ENCODE assay signal across 8 cellular contexts in genomic region chr11:128691802-128692749, GRCh38. TPM values are rescaled to one million over a fixed set of nuclear protein-coding genes. Genes with fewer than 3 reads are reported as not detected.
A peak's percentile ranks its signal among the peaks of the same experiment; 100 is the strongest.
DNase-seq lines count a peak whose midpoint lies in the region; ATAC-seq and TF ChIP-seq lines count a peak whose summit lies in the region.

No MANE protein-coding gene starts in this region.

- H3K4me1 ChIP-seq in H9 (ENCODE audit: insufficient read depth, low read length): peaks cover 10% of the 10 kb centered on the region; the same call in 1 of the 2 replicates
- H3K4me1 ChIP-seq in Caco-2: no peaks in the 10 kb centered on the region; the same call in none of the 2 replicates

- BruUV-seq in Caco-2 (replicated peaks; lab: Mats Ljungman, UMichigan): no TSS peak

- ATAC-seq in HG03159 (IDR thresholded peaks at IDR 0.05; ENCODE audit: unreplicated experiment): no peak

- no peaks in the 10 kb centered on the region for H3K36me3 ChIP-seq in Caco-2 (ENCODE audit: control insufficient read depth, insufficient read depth, low read length)

- no peak overlapping the region for H3K27ac ChIP-seq in H9 (ENCODE audit: insufficient read length, low read depth, low read length)

- DNase-seq in AG09309 (ENCODE audit: low read depth) (no peak), H9 (peak; percentile 75), chondrocyte (ENCODE audit: low spot score) (no peak), mesothelial cell of epicardium (ENCODE audit: low spot score in 2 of 2, unreplicated experiment in 2 of 2) (no peak), A172 (ENCODE audit: low spot score) (no peak), Caco-2 (no peak), occipital lobe (lab: John Stamatoyannopoulos, UW) (no peak)

- CTCF ChIA-PET in Caco-2 (lab: Charles Lee): no interaction called here

- no peak overlapping the region for H4K91ac ChIP-seq in H9 (ENCODE audit: insufficient read length, low read depth, low read length)

- no peak overlapping the region for H2AK5ac ChIP-seq in H9 (ENCODE audit: insufficient read length, low read length)

- no peak overlapping the region for H4K5ac ChIP-seq in H9 (ENCODE audit: insufficient read length, low read depth, low read length)

- no peak overlapping the region for H2BK20ac ChIP-seq in H9 (ENCODE audit: low read depth, low read length, poor library complexity, severe bottlenecking)

- H4K20me1 ChIP-seq in H9 (ENCODE audit: control insufficient read depth, insufficient read depth, insufficient read length): no peaks in the 10 kb centered on the region

- H2BK15ac ChIP-seq in H9 (ENCODE audit: low read depth, low read length): no peak overlapping the region

- H3K4me3 Mint-ChIP-seq in H9 (peak overlapping the region; percentile 57 to 84), chondrocyte (ENCODE audit: unreplicated experiment) (peak overlapping the region; percentile 81), mesothelial cell of epicardium (peak overlapping the region; percentile 60), Caco-2 (ENCODE audit: unreplicated experiment) (no peak overlapping the region)

- WGBS in H9 (ENCODE audit: extremely low coverage, insufficient read length, low lambda C conversion rate): no CpG with 5 or more reads among the region's 28 CpGs

- H3K27me3 Mint-ChIP-seq in H9 (ENCODE audit: low read depth) (peaks cover 95% of the 10 kb centered on the region), chondrocyte (ENCODE audit: low read depth) (peaks cover 22% of the 10 kb centered on the region), mesothelial cell of epicardium (ENCODE audit: low read depth) (peaks cover 94% of the 10 kb centered on the region), Caco-2 (ENCODE audit: insufficient read depth, unreplicated experiment) (peaks cover 16% of the 10 kb centered on the region)

- no peak overlapping the region for H2BK5ac ChIP-seq in H9 (ENCODE audit: insufficient read length, low read length)

- no peak overlapping the region for H3K56ac ChIP-seq in H9 (ENCODE audit: insufficient read length, low read depth, low read length)

- H3K9me3 Mint-ChIP-seq in H9: peaks cover 0 to 2% of the 10 kb centered on the region in 2 experiments; a peak in 3 of 5 replicates
- H3K9me3 Mint-ChIP-seq in chondrocyte (ENCODE audit: low read depth): no peaks in the 10 kb centered on the region
- H3K9me3 Mint-ChIP-seq in mesothelial cell of epicardium: no peaks in the 10 kb centered on the region
- no peaks in the 10 kb centered on the region for H3K9me3 Mint-ChIP-seq in Caco-2 (ENCODE audit: unreplicated experiment)

- H3K27ac Mint-ChIP-seq in H9 (no peak overlapping the region), chondrocyte (ENCODE audit: unreplicated experiment) (peak overlapping the region; percentile 54), mesothelial cell of epicardium (no peak overlapping the region), Caco-2 (ENCODE audit: unreplicated experiment) (no peak overlapping the region)

- H3K27me3 ChIP-seq in H9 (ENCODE audit: insufficient read depth, low read length) (peaks cover 84% of the 10 kb centered on the region), Caco-2 (replicated peaks; ENCODE audit: control insufficient read depth, insufficient read depth, low read length) (no peaks in the 10 kb centered on the region; the same call in 1 of the 2 replicates)

- H3T11ph ChIP-seq in H9 (ENCODE audit: low read length): no peak overlapping the region

- H3K36me3 Mint-ChIP-seq in H9 (ENCODE audit: insufficient read depth in 1 of 3, low read depth in 3 of 3): no peaks in the 10 kb centered on the region; a peak in 1 of 7 replicates
- H3K36me3 Mint-ChIP-seq in chondrocyte (ENCODE audit: low read depth): no peaks in the 10 kb centered on the region
- H3K36me3 Mint-ChIP-seq in mesothelial cell of epicardium: no peaks in the 10 kb centered on the region
- H3K36me3 Mint-ChIP-seq in Caco-2 (ENCODE audit: insufficient read depth, unreplicated experiment): no peaks in the 10 kb centered on the region

- POLR2A ChIA-PET in Caco-2 (lab: Charles Lee): no interaction called here

- no peak overlapping the region for H2AFZ ChIP-seq in H9 (ENCODE audit: low read length)

- no peak overlapping the region for H3K4ac ChIP-seq in H9 (ENCODE audit: low read depth, low read length)

- no peak overlapping the region for H3K23ac ChIP-seq in H9 (ENCODE audit: insufficient read length, low read depth, low read length)

- peak overlapping the region; percentile 78 for H3K4me2 ChIP-seq in H9 (ENCODE audit: insufficient read depth, insufficient read length, low read length)

- H3K4me1 Mint-ChIP-seq in H9 (peaks cover 51 to 58% of the 10 kb centered on the region in 2 experiments), chondrocyte (ENCODE audit: low read depth) (peaks cover 57% of the 10 kb centered on the region), mesothelial cell of epicardium (peaks cover 43% of the 10 kb centered on the region), Caco-2 (ENCODE audit: low read depth, unreplicated experiment) (no peaks in the 10 kb centered on the region)

- no peak overlapping the region for H3K9ac ChIP-seq in H9 (ENCODE audit: extremely low read depth, insufficient read length, low read length)

- peaks cover 29% of the 10 kb centered on the region for H3K23me2 ChIP-seq in H9 (ENCODE audit: insufficient read length, low read depth, low read length, poor library complexity, severe bottlenecking)

- intact Hi-C loops in Caco-2 (cut with micrococcal nuclease; ENCODE audit: unreplicated experiment): no loop called here

- H2BK12ac ChIP-seq in H9 (ENCODE audit: insufficient read length, low read depth, low read length): no peak overlapping the region

- H3K18ac ChIP-seq in H9 (ENCODE audit: insufficient read length, low read depth, low read length): no peak overlapping the region

- H3K9me3 ChIP-seq in H9 (ENCODE audit: control insufficient read depth, low read depth, low read length): no peaks in the 10 kb centered on the region
- H3K9me3 ChIP-seq in Caco-2: peaks cover 16% of the 10 kb centered on the region

- H2BK120ac ChIP-seq in H9 (ENCODE audit: low read depth, low read length, poor library complexity, severe bottlenecking): no peak overlapping the region

- H4K8ac ChIP-seq in H9 (replicated peaks; ENCODE audit: insufficient read length, low read depth, low read length): no peak overlapping the region

- no peak overlapping the region for H3K14ac ChIP-seq in H9 (ENCODE audit: insufficient read depth, low read length)

- H3K4me3 ChIP-seq in AG09309 (ENCODE audit: control insufficient read depth, low read depth, low read length) (peak overlapping the region; percentile 79), Caco-2 (ENCODE audit: low read depth, low read length) (no peak overlapping the region)

- TF ChIP-seq CTCF in AG09309 (IDR thresholded peaks at IDR 0.05; ENCODE audit: control insufficient read depth, insufficient read depth, low read depth, low read length, missing control alignments) (peak; percentile 28), H9 (conservative IDR thresholded peaks at IDR 0.05) (peak; percentile 61), chondrocyte (IDR thresholded peaks at IDR 0.05) (peak; percentile 51), mesothelial cell of epicardium (IDR thresholded peaks at IDR 0.05; ENCODE audit: unreplicated experiment) (no peak), Caco-2 (IDR thresholded peaks at IDR 0.05; ENCODE audit: insufficient read depth in 1 of 2, low read depth in 1 of 2, low read length in 1 of 2, severe bottlenecking in 1 of 2, unreplicated experiment in 1 of 2) (no peak)

- no peaks in the 10 kb centered on the region for H3K79me2 ChIP-seq in H9 (ENCODE audit: insufficient read depth, low read length)

- H3K79me1 ChIP-seq in H9 (ENCODE audit: insufficient read depth, low read depth, low read length, poor library complexity, severe bottlenecking): no peaks in the 10 kb centered on the region

RNA-seq across cellular contexts. Expression of gene FLI1, which starts 1.8 kb away (rescaled TPM):
- total RNA-seq in H9 (2021) (0.24 and 0.66 TPM in 2 replicates), chondrocyte (9.4 to 22.0 TPM (median 9.9 TPM) in 3 replicates), mesothelial cell of epicardium (4.5 to 5.8 TPM (median 5.3 TPM) in 3 replicates), Caco-2 (2022) (not detected in 2 replicates), occipital lobe (4.7 TPM)
- total RNA-seq in A172 (2014; rRNA removed; shearing (Covaris generic)): 3.6 and 6.1 TPM in 2 replicates

Comparison
In these comparisons a context has a peak if more than half of its experiments do, and no peak if none do; other contexts are left out.
1. CTCF ChIP-seq: peak in AG09309 (single experiment), H9 (single experiment) and chondrocyte (single experiment); none in mesothelial cell of epicardium (single experiment) and Caco-2 (0 of 2).